ENCODE assay signal across 12 cellular contexts in the genomic region with DNA sequence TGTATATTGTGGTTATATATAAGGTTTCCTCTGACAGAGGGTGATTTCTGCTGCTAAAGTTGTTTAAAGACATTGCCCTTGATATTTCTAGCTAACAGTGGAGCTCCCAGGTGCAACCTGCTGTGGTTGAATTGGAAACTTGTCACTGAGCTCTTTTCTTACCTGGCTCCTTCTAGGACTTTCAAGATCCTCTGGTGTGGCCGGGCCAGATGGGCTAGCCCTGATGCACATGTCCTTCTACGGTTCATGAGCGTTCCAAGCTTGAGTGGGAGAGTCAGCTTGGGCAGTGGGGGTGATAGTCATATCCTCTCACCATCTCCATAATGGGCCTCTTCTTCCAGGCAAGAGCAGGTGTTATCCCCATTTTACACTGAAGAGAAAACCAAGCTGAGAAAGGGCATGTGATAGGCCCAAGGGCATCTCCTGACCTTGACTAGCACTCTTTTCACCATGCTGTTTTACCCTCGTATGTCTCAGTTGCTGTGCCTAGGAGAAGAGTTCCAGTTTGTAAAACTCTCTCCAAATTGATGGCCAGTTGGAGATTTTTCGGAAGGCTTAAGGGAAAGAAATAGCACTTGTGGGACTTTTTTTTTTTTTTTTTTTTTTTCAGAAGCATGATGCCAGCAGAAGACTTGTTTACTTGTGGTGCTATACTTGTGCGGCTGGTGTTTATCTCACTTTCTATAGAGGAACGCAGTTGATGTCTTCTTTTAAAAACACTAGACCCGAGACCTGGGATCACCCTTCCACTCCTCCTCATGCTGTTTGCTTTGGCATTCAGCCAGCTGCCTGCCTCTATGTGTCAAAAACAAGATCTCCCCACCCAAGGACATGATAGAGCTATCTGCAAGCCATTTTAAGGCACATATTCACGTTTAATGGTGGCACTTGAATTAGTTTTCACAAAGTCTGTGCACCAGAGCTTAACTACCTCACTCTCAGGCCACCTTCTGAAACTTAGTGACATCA. TPM values are rescaled to one million over a fixed set of nuclear protein-coding genes. Genes with fewer than 3 reads are reported as not detected.
DNase-seq lines count a peak whose midpoint lies in the region; ATAC-seq and TF ChIP-seq lines count a peak whose summit lies in the region.
"Had no signal": no experiment of that assay in that cellular context is flagged by ENCODE, and none has a peak within 500 bp of the region (broad histone marks: within the 10 kb centered on the region; RNA-seq: fewer than 3 reads in every experiment).

No MANE protein-coding gene starts in this region.

- no peak overlapping the region for H3K27ac Mint-ChIP-seq in stimulated activated effector memory CD8-positive, alpha-beta T cell treated with anti-CD3 and anti-CD28 coated beads, Interleukin-12 subunit alpha, Interleukin-12 subunit beta, amount 100 ng/mL, for 72 hours
- no peak overlapping the region for H3K27ac Mint-ChIP-seq in activated naive CD4-positive, alpha-beta T cell treated with anti-CD3 and anti-CD28 coated beads for 36 hours
- H3K27ac Mint-ChIP-seq: CD8-positive, alpha-beta T cell; T-helper 1 cell treated with Interleukin-12 subunit alpha and Interleukin-12 subunit beta and Interleukin-4 antibody, amounts not matched to agents 30 μg/mL and 1 μg/mL, for 36 hours had no signal

- H3K27ac ChIP-seq in body of pancreas (peak overlapping the region in 1 of 4 donors; percentile 40), lung (ENCODE audit: low read depth in 1 of 2, low read length in 1 of 2) (peak overlapping the region; percentile 41 to 46)

- H3K27me3 Mint-ChIP-seq in activated naive CD4-positive, alpha-beta T cell treated with anti-CD3 and anti-CD28 coated beads for 36 hours (ENCODE audit: low read depth), result peaks cover 48% of the 10 kb centered on the region

- H3K4me1 ChIP-seq in body of pancreas, result peaks cover 26% of the 10 kb centered on the region
- peaks cover 15 to 28% of the 10 kb centered on the region in 2 donors for H3K4me1 ChIP-seq in lung (ENCODE audit: control insufficient read depth in 2 of 2, insufficient read depth in 2 of 2, low read length in 2 of 2)

- no peak overlapping the region for H3K4me3 Mint-ChIP-seq in stimulated activated effector memory CD8-positive, alpha-beta T cell treated with anti-CD3 and anti-CD28 coated beads, Interleukin-12 subunit alpha, Interleukin-12 subunit beta, amount 100 ng/mL, for 72 hours
- no peak overlapping the region for H3K4me3 Mint-ChIP-seq in activated naive CD4-positive, alpha-beta T cell treated with anti-CD3 and anti-CD28 coated beads for 36 hours
- H3K4me3 Mint-ChIP-seq: CD8-positive, alpha-beta T cell; T-helper 1 cell treated with Interleukin-12 subunit alpha and Interleukin-12 subunit beta and Interleukin-4 antibody, amounts not matched to agents 30 μg/mL and 1 μg/mL, for 36 hours had no signal

- DNase-seq in DMS79 treated with DMSO at 0.1 percent for 48 hours (lab: John Stamatoyannopoulos, UW), result peak; percentile 57
- DNase-seq in NCI-H187 (lab: John Stamatoyannopoulos, UW), result peak; percentile 72 to 82
- peak in 3 of 4 donors; percentile 34 to 46 (median 42) for DNase-seq in body of pancreas
- no peak for DNase-seq in lung (ENCODE audit: low spot score)
- no peak for DNase-seq in stimulated activated effector memory CD8-positive, alpha-beta T cell treated with anti-CD3 and anti-CD28 coated beads, Interleukin-12 subunit alpha, Interleukin-12 subunit beta, amount 100 ng/mL, for 72 hours (ENCODE audit: low spot score in 2 of 2)
- no peak for DNase-seq in cortex of kidney (lab: John Stamatoyannopoulos, UW)
- no peak for DNase-seq in activated naive CD4-positive, alpha-beta T cell treated with anti-CD3 and anti-CD28 coated beads for 36 hours
- DNase-seq: activated T-cell treated with anti-CD3 and anti-CD28 coated beads for 4 hours; CD8-positive, alpha-beta T cell; KG1 had no signal

- TF ChIP-seq CTCF in body of pancreas (IDR thresholded peaks at IDR 0.05) (no peak), lung (IDR thresholded peaks at IDR 0.05; ENCODE audit: control extremely low read depth, extremely low read depth) (no peak)

- no peaks in the 10 kb centered on the region for H3K36me3 Mint-ChIP-seq in stimulated activated effector memory CD8-positive, alpha-beta T cell treated with anti-CD3 and anti-CD28 coated beads, Interleukin-12 subunit alpha, Interleukin-12 subunit beta, amount 100 ng/mL, for 72 hours
- no peaks in the 10 kb centered on the region for H3K36me3 Mint-ChIP-seq in activated naive CD4-positive, alpha-beta T cell treated with anti-CD3 and anti-CD28 coated beads for 36 hours (ENCODE audit: low read depth)
- H3K36me3 Mint-ChIP-seq: CD8-positive, alpha-beta T cell had no signal

- no peaks in the 10 kb centered on the region for H3K9me3 Mint-ChIP-seq in stimulated activated effector memory CD8-positive, alpha-beta T cell treated with anti-CD3 and anti-CD28 coated beads, Interleukin-12 subunit alpha, Interleukin-12 subunit beta, amount 100 ng/mL, for 72 hours
- H3K9me3 Mint-ChIP-seq in activated naive CD4-positive, alpha-beta T cell treated with anti-CD3 and anti-CD28 coated beads for 36 hours, result no peaks in the 10 kb centered on the region
- H3K9me3 Mint-ChIP-seq: CD8-positive, alpha-beta T cell; T-helper 1 cell treated with Interleukin-12 subunit alpha and Interleukin-12 subunit beta and Interleukin-4 antibody, amounts not matched to agents 30 μg/mL and 1 μg/mL, for 36 hours had no signal

- H3K4me1 Mint-ChIP-seq in stimulated activated effector memory CD8-positive, alpha-beta T cell treated with anti-CD3 and anti-CD28 coated beads, Interleukin-12 subunit alpha, Interleukin-12 subunit beta, amount 100 ng/mL, for 72 hours, result no peaks in the 10 kb centered on the region
- no peaks in the 10 kb centered on the region for H3K4me1 Mint-ChIP-seq in activated naive CD4-positive, alpha-beta T cell treated with anti-CD3 and anti-CD28 coated beads for 36 hours (ENCODE audit: low read depth)

- 56 to 58% methylated on average over 9 of the region's 9 CpGs for WGBS in body of pancreas, 2 donors
- WGBS in lung, 2 donors, result 61 to 73% methylated on average over 9 of the region's 9 CpGs

- CTCF ChIA-PET in activated naive CD4-positive, alpha-beta T cell treated with anti-CD3 and anti-CD28 coated beads for 36 hours (lab: Charles Lee), result interaction anchor here (0.6 kb wide), 1 partner anchor 303 kb away, joined by 3 read pairs; no protein-coding TSS in a partner anchor

- ATAC-seq in body of pancreas (peak; percentile 38), lung (ENCODE audit: insufficient read depth, low FRiP score) (no peak), HG03571 (IDR thresholded peaks at IDR 0.05; ENCODE audit: unreplicated experiment) (no peak)
- ATAC-seq in stimulated activated effector memory CD8-positive, alpha-beta T cell treated with anti-CD3 and anti-CD28 coated beads, Interleukin-12 subunit alpha, Interleukin-12 subunit beta, amount 100 ng/mL, for 72 hours, result no peak
- ATAC-seq: CD8-positive, alpha-beta T cell had no signal

- no peak for TF ChIP-seq POLR2A in body of pancreas (IDR thresholded peaks at IDR 0.05)

- H3K9me3 ChIP-seq in body of pancreas (no peaks in the 10 kb centered on the region), lung (ENCODE audit: control insufficient read depth in 2 of 2, insufficient read depth in 1 of 2, low read length in 1 of 2) (no peaks in the 10 kb centered on the region)

- H3K36me3 ChIP-seq in body of pancreas (replicated peaks in 1 of 2; ENCODE audit: insufficient read depth in 1 of 2, low read depth in 2 of 2) (no peaks in the 10 kb centered on the region), lung (ENCODE audit: control insufficient read depth in 2 of 2, insufficient read depth in 2 of 2, low read length in 2 of 2) (no peaks in the 10 kb centered on the region)

- H3K4me3 ChIP-seq in body of pancreas (no peak overlapping the region), lung (no peak overlapping the region)

- intact Hi-C loops in body of pancreas (cut with DNase I), result no loop called here
- intact Hi-C loops in activated naive CD4-positive, alpha-beta T cell treated with anti-CD3 and anti-CD28 coated beads for 36 hours (cut with micrococcal nuclease), result no loop called here

- H3K27me3 ChIP-seq in body of pancreas, result no peaks in the 10 kb centered on the region
- no peaks in the 10 kb centered on the region for H3K27me3 ChIP-seq in lung (ENCODE audit: control insufficient read depth, insufficient read depth)

RNA-seq across cellular contexts. Expression of a gene that starts 32.6 kb away (rescaled TPM):
- total RNA-seq in body of pancreas (10 to 100 TPM; 36.9 to 55.0 TPM), lung (100 to 1,000 TPM in 1 of 2 donors, 10 to 100 TPM in 1; 65.3 to 141 TPM)
- polyA plus RNA-seq in lung, result 10 to 100 TPM in 1 of 2 donors, 1 to 10 TPM in 1; 7.7 to 12.3 TPM
- 1 to 10 TPM in 1 of 2 experiments, under 1 TPM in 1; 0.93 to 1.2 TPM for total RNA-seq in activated naive CD4-positive, alpha-beta T cell treated with anti-CD3 and anti-CD28 coated beads for 36 hours
- total RNA-seq: CD8-positive, alpha-beta T cell had no signal

Comparison
In these comparisons a context has a peak if more than half of its experiments do, and no peak if none do; other contexts are left out.
1. DNase-seq: peak in DMS79 treated with DMSO at 0.1 percent for 48 hours (single experiment), NCI-H187 (2 of 2) and body of pancreas (3 of 4); none in lung (single experiment), stimulated activated effector memory CD8-positive, alpha-beta T cell treated with anti-CD3 and anti-CD28 coated beads, Interleukin-12 subunit alpha, Interleukin-12 subunit beta, amount 100 ng/mL, for 72 hours (0 of 2), cortex of kidney (single experiment) and activated naive CD4-positive, alpha-beta T cell treated with anti-CD3 and anti-CD28 coated beads for 36 hours (single experiment).
2. RNA of a gene that starts 32.6 kb away (total RNA-seq): 65.3 to 141 TPM in lung and 36.9 to 55.0 TPM in body of pancreas; 0.93 to 1.2 TPM in activated naive CD4-positive, alpha-beta T cell treated with anti-CD3 and anti-CD28 coated beads for 36 hours; every median in the first group is over 10 times any median in the second.